In the genomic region with DNA sequence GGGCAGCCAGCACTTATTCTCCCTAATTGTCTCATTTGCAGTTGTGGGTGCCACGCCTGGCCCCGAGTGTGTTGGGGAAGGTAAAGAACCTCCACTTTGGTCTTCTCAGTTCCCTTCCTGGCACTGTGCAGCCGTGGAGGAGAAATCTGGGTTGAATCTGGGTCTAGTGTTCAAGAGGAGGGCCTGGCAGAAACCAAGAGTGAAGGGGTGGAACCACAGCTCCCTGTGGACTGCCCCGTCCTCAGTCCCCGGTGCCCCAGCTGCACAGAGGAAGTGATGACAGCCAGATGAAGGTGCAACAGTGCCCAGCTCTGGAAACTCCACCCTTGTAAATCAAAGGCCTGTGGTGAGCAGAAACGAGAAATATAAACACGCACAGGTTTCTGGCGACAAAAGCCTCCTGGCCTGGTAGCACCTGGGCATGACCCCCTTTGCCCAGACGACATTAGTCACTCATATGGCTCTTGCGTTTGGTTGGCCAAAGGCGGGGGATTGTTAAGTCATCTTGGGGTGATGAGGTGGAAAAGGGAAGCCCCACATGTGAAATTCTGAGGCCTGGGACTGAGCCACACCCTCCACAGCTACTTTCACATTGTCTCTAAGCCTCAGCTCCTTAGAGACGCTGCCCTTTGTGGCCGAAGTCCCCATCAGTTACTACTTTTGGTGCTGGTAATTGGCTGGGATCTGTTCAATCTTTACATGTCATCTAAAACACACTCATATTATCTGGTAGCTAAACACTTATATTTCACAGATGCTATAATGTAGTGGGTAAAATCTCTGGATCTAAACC, we compare ENCODE assay signal across 8 cellular contexts. TPM values are rescaled to one million over a fixed set of nuclear protein-coding genes. Genes with fewer than 3 reads are reported as not detected.
DNase-seq lines count a peak whose midpoint lies in the region; ATAC-seq and TF ChIP-seq lines count a peak whose summit lies in the region.

No MANE protein-coding gene starts in this region.

- H3K27me3 ChIP-seq in RWPE2 (ENCODE audit: insufficient read depth, poor library complexity, severe bottlenecking) (no peaks in the 10 kb centered on the region), muscle layer of duodenum (ENCODE audit: low read depth, low read length) (no peaks in the 10 kb centered on the region), suprapubic skin (no peaks in the 10 kb centered on the region)

- no peak for TF ChIP-seq EP300 in suprapubic skin (IDR thresholded peaks at IDR 0.05)

- H3K27me3 Mint-ChIP-seq in activated naive CD8-positive, alpha-beta T cell = no peaks in the 10 kb centered on the region

- in situ Hi-C loops in KBM-7 (cut with MboI; ENCODE audit: low pct_unique_long_range_greater_than_20kb, low sequenced_read_pairs) = no loop called here

- H3K27ac Mint-ChIP-seq in activated naive CD8-positive, alpha-beta T cell = peak overlapping the region; percentile 99

- H3K4me1 Mint-ChIP-seq in activated naive CD8-positive, alpha-beta T cell (ENCODE audit: low read depth) = peaks cover 81% of the 10 kb centered on the region

- H3K4me3 Mint-ChIP-seq in activated naive CD8-positive, alpha-beta T cell = peak overlapping the region; percentile 88

- H3K27ac ChIP-seq in RWPE2 (ENCODE audit: poor library complexity, severe bottlenecking) = peak overlapping the region; percentile 12
- H3K27ac ChIP-seq in muscle layer of duodenum (ENCODE audit: low read length) = peak overlapping the region; percentile 63
- H3K27ac ChIP-seq in suprapubic skin = peak overlapping the region; percentile 47

- H3K4me3 ChIP-seq in RWPE2 (ENCODE audit: severe bottlenecking) (no peak overlapping the region), muscle layer of duodenum (ENCODE audit: low read depth in 1 of 2, low read length in 2 of 2) (no peak overlapping the region), suprapubic skin (no peak overlapping the region)

- peaks cover 2% of the 10 kb centered on the region for H3K36me3 Mint-ChIP-seq in activated naive CD8-positive, alpha-beta T cell

- ATAC-seq in HG02885 (IDR thresholded peaks at IDR 0.05; ENCODE audit: poor library complexity, unreplicated experiment) = peak; percentile 52
- no peak for ATAC-seq in RWPE2 (ENCODE audit: low read depth)

- WGBS in suprapubic skin = 36% methylated on average over 13 of the region's 13 CpGs

- no peaks in the 10 kb centered on the region for H3K9me3 Mint-ChIP-seq in activated naive CD8-positive, alpha-beta T cell (ENCODE audit: low read depth)

- H3K9me3 ChIP-seq in RWPE2 (ENCODE audit: severe bottlenecking) (no peaks in the 10 kb centered on the region), muscle layer of duodenum (ENCODE audit: control insufficient read depth in 1 of 2, low read length in 2 of 2) (no peaks in the 10 kb centered on the region), suprapubic skin (no peaks in the 10 kb centered on the region)

- TF ChIP-seq POLR2A in GM18526 (IDR thresholded peaks at IDR 0.05; ENCODE audit: extremely low read depth, insufficient read length) (peak; percentile 28), suprapubic skin (IDR thresholded peaks at IDR 0.05) (no peak)

- H3K36me3 ChIP-seq in RWPE2 (ENCODE audit: low read depth) (no peaks in the 10 kb centered on the region), muscle layer of duodenum (ENCODE audit: control insufficient read depth in 1 of 2, insufficient read depth in 2 of 2, low read length in 2 of 2) (no peaks in the 10 kb centered on the region), suprapubic skin (no peaks in the 10 kb centered on the region)

- no peak for DNase-seq in RWPE2 (ENCODE audit: low spot score)
- DNase-seq in suprapubic skin (ENCODE audit: low spot score in 2 of 2) = no peak
- DNase-seq in KBM-7 = no peak
- no peak for DNase-seq in NCI-H2029 (lab: John Stamatoyannopoulos, UW)

- TF ChIP-seq CTCF in RWPE2 (IDR thresholded peaks at IDR 0.05; ENCODE audit: poor library complexity, severe bottlenecking) (no peak), suprapubic skin (IDR thresholded peaks at IDR 0.05) (no peak)

- H3K4me1 ChIP-seq in RWPE2 (ENCODE audit: insufficient read depth, poor library complexity, severe bottlenecking) (peaks cover 22% of the 10 kb centered on the region), muscle layer of duodenum (ENCODE audit: control insufficient read depth in 1 of 2, insufficient read depth in 2 of 2, low read length in 2 of 2) (peaks cover 12 to 18% of the 10 kb centered on the region in 2 donors), suprapubic skin (peaks cover 66% of the 10 kb centered on the region)

RNA-seq across cellular contexts. Expression of gene ECE1, which starts 4.2 kb away (rescaled TPM):
- total RNA-seq in suprapubic skin = 10 to 100 TPM; 40.8 to 64.2 (median 55.3) TPM

Comparison
In these comparisons a context has a peak if more than half of its experiments do, and no peak if none do; other contexts are left out.
1. H3K27ac ChIP-seq: peak in every context shown above with its lines; median percentile 63 in muscle layer of duodenum; 47 in suprapubic skin; 12 in RWPE2.